9 cellular contexts compared by ENCODE assay signal in the genomic region with DNA sequence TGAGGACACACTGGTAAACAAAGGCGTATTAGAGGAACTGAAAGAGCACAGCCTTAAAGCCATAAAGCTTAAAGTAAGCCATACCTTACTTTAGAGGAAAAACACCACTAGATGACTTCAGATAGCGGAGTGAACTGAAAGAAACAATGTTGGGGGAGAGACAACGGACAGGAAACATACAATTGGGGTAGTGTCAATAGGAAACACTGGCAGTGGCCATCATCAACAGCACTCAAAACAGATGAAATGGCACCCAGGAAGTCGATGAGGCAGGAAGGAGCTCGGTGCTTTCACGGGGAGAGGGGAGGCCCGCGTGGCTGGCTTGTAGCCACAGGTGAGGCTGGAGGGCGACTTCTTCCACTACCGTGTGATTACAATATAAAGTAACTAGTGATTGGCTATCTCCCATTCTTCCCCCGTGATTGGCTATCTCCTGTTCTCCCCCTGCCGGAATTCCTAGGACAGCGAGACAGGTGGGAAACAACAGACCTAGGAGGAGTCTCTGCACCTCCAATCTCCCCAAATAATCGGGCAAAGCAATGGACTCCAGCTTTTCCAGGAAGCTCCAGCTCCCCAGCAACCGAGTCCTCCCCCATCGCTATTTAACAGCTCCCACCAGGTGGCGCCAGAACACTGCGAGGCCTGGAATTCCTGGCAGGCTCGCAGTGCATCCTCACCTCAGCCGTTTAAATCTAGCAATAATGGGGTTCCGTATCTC. TPM values are rescaled to one million over a fixed set of nuclear protein-coding genes. Genes with fewer than 3 reads are reported as not detected.
DNase-seq lines count a peak whose midpoint lies in the region; ATAC-seq and TF ChIP-seq lines count a peak whose summit lies in the region.
"Had no signal": no experiment of that assay in that cellular context is flagged by ENCODE, and none has a peak within 500 bp of the region (broad histone marks: within the 10 kb centered on the region; RNA-seq: fewer than 3 reads in every experiment).

No MANE protein-coding gene starts in this region.

- H3K9me3 Mint-ChIP-seq in IgD-negative memory B cell, result peaks cover 0 to 5% (median 2%) of the 10 kb centered on the region in 3 donors
- H3K9me3 Mint-ChIP-seq in activated T-helper 17 cell treated with anti-CD3 and anti-CD28 coated beads, Interleukin-2, amount 50 U/mL, for 72 hours, result no peaks in the 10 kb centered on the region

- H3K4me1 Mint-ChIP-seq in IgD-negative memory B cell, result peaks cover 0 to 10% (median 7%) of the 10 kb centered on the region in 3 donors
- no peaks in the 10 kb centered on the region for H3K4me1 Mint-ChIP-seq in activated T-helper 17 cell treated with anti-CD3 and anti-CD28 coated beads, Interleukin-2, amount 50 U/mL, for 72 hours

- H3K27me3 Mint-ChIP-seq in IgD-negative memory B cell, result peaks cover 1% of the 10 kb centered on the region
- no peaks in the 10 kb centered on the region for H3K27me3 Mint-ChIP-seq in activated T-helper 17 cell treated with anti-CD3 and anti-CD28 coated beads, Interleukin-2, amount 50 U/mL, for 72 hours

- no peak overlapping the region for H3K27ac ChIP-seq in foreskin keratinocyte

- no peaks in the 10 kb centered on the region for H3K9me3 ChIP-seq in neuron (ENCODE audit: low read length)

- H3K4me3 Mint-ChIP-seq in IgD-negative memory B cell, result peak overlapping the region; percentile 6 to 89 (median 78)
- H3K4me3 Mint-ChIP-seq in activated T-helper 17 cell treated with anti-CD3 and anti-CD28 coated beads, Interleukin-2, amount 50 U/mL, for 72 hours, result peak overlapping the region; percentile 73

- no peaks in the 10 kb centered on the region for H3K36me3 ChIP-seq in neuron (ENCODE audit: insufficient read depth, low read length)

- H3K36me3 Mint-ChIP-seq in IgD-negative memory B cell, result no peaks in the 10 kb centered on the region
- no peaks in the 10 kb centered on the region for H3K36me3 Mint-ChIP-seq in activated T-helper 17 cell treated with anti-CD3 and anti-CD28 coated beads, Interleukin-2, amount 50 U/mL, for 72 hours (ENCODE audit: low read depth)

- peaks cover 5% of the 10 kb centered on the region for H3K4me1 ChIP-seq in foreskin keratinocyte
- H3K4me1 ChIP-seq in neuron (ENCODE audit: insufficient read depth, low read length), result peaks cover 3% of the 10 kb centered on the region

- H3K27me3 ChIP-seq in foreskin keratinocyte (no peaks in the 10 kb centered on the region), neuron (ENCODE audit: insufficient read depth, low read length) (no peaks in the 10 kb centered on the region)

- peak; percentile 98 for TF ChIP-seq CTCF in foreskin keratinocyte (conservative IDR thresholded peaks at IDR 0.05)

- ATAC-seq in GM21528 (IDR thresholded peaks at IDR 0.05; ENCODE audit: low FRiP score, unreplicated experiment) (peak; percentile 82), foreskin keratinocyte (peak; percentile 95)
- peak; percentile 88 for ATAC-seq in activated T-helper 17 cell treated with anti-CD3 and anti-CD28 coated beads, Interleukin-2, amount 50 U/mL, for 72 hours (replicated peaks)

- peak overlapping the region; percentile 36 for H2AFZ ChIP-seq in neuron (ENCODE audit: low read depth, low read length)

- H3K27ac Mint-ChIP-seq in IgD-negative memory B cell, result peak overlapping the region in 2 of 3 donors; percentile 22 to 64
- H3K27ac Mint-ChIP-seq in activated T-helper 17 cell treated with anti-CD3 and anti-CD28 coated beads, Interleukin-2, amount 50 U/mL, for 72 hours, result peak overlapping the region; percentile 73

- no peak overlapping the region for H3K4me3 ChIP-seq in neuron (ENCODE audit: low read length)

- DNase-seq in DMS 273 (lab: John Stamatoyannopoulos, UW; ENCODE audit: unreplicated experiment), result peak; percentile 91
- DNase-seq in RKO (ENCODE audit: low spot score), result peak; percentile 83
- DNase-seq in foreskin keratinocyte, result peak; percentile 47 to 77
- DNase-seq in superior temporal gyrus (ENCODE audit: extremely low spot score), result peak; percentile 82

RNA-seq across cellular contexts. Expression of a gene that starts 2.4 kb away (rescaled TPM):
- polyA plus RNA-seq in IgD-negative memory B cell (not detected), foreskin keratinocyte (not detected in 2 replicates)
- not detected for total RNA-seq in activated T-helper 17 cell treated with anti-CD3 and anti-CD28 coated beads, Interleukin-2, amount 50 U/mL, for 72 hours
- not detected in 2 replicates for total RNA-seq in foreskin keratinocyte
- total RNA-seq: urinary bladder had no signal
- polyA plus RNA-seq: urinary bladder had no signal

RNA-seq across cellular contexts. Expression of a gene that starts 19.7 kb away (rescaled TPM):
- polyA plus RNA-seq in IgD-negative memory B cell (not detected), foreskin keratinocyte (0.01 and 0.08 TPM in 2 replicates)
- 1 to 10 TPM in 1 of 2 donors, under 1 TPM in 1; 0.06 to 1.4 TPM for total RNA-seq in activated T-helper 17 cell treated with anti-CD3 and anti-CD28 coated beads, Interleukin-2, amount 50 U/mL, for 72 hours
- under 0.01 and 0.35 TPM in 2 replicates for total RNA-seq in foreskin keratinocyte

RNA-seq across cellular contexts. Expression of a gene that starts 29.2 kb away (rescaled TPM):
- not detected for polyA plus RNA-seq in IgD-negative memory B cell
- not detected for total RNA-seq in activated T-helper 17 cell treated with anti-CD3 and anti-CD28 coated beads, Interleukin-2, amount 50 U/mL, for 72 hours
- 0.04 TPM in 1 of 2 replicates, not detected in the other for total RNA-seq in foreskin keratinocyte
- polyA plus RNA-seq in foreskin keratinocyte, result not detected in 2 replicates

RNA-seq across cellular contexts. Expression of a gene that starts 59.8 kb away (rescaled TPM):
- polyA plus RNA-seq in IgD-negative memory B cell (not detected), foreskin keratinocyte (not detected in 2 replicates)
- total RNA-seq in activated T-helper 17 cell treated with anti-CD3 and anti-CD28 coated beads, Interleukin-2, amount 50 U/mL, for 72 hours, result under 1 TPM in 1 of 2 donors, not detected in 1; 0.58 TPM
- total RNA-seq in foreskin keratinocyte, result not detected in 2 replicates
- polyA plus RNA-seq: urinary bladder had no signal
